8 cellular contexts compared by ENCODE assay signal in the genomic region with DNA sequence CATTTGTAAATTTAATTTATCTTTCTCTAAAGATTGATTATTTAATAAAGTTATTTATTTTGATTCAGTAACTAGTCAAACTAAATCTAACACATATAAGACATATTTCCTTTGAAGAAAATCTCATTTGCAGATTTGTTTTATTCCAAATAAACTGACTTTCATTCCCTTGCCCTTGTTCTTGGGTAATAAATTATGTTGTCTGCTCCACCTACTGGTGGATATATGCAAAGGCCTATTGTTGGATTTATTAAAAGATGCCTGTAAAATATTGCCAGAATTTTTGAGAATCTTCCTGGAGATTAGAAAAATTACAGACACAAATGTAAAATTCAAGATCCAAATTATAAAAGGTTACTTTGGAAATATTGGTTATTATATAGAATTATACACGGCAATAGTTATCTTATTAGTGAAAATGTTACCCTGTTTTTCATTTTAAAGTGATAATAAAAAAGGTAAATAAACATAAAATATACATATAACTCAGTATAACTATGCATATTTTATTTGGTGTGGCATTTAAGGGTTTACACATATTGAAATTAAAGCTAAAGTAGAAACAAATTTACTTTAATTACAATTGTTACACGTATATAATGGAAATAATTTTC.
DNase-seq lines count a peak whose midpoint lies in the region; ATAC-seq, FAIRE-seq and TF ChIP-seq lines count a peak whose summit lies in the region.

No MANE protein-coding gene starts in this region.

- H3K27ac ChIP-seq in OCI-LY3 (ENCODE audit: low read length) (no peak overlapping the region), endothelial cell of umbilical vein (ENCODE audit: insufficient read depth, low read depth, low read length) (no peak overlapping the region)

- H3K27me3 ChIP-seq in OCI-LY3 (ENCODE audit: low read depth, low read length) (no peaks in the 10 kb centered on the region), endothelial cell of umbilical vein (ENCODE audit: control insufficient read depth in 2 of 2, insufficient read depth in 2 of 2, low read length in 2 of 2) (no peaks in the 10 kb centered on the region)

- intact Hi-C loops in endothelial cell of umbilical vein (cut with micrococcal nuclease): loop anchor here (2.0 to 10.0 kb wide), 3 partner anchors 312 to 996 kb away; no protein-coding TSS in a partner anchor

- peak; percentile 50 for ATAC-seq in HG03565 (IDR thresholded peaks at IDR 0.05; ENCODE audit: unreplicated experiment)

- H2AFZ ChIP-seq in OCI-LY3 (ENCODE audit: low read depth, low read length) (no peak overlapping the region), endothelial cell of umbilical vein (ENCODE audit: low read depth, low read length) (no peak overlapping the region)

- H3K9me3 ChIP-seq in OCI-LY3 (ENCODE audit: insufficient read depth, low read length): no peaks in the 10 kb centered on the region
- H3K9me3 ChIP-seq in endothelial cell of umbilical vein (replicated peaks; ENCODE audit: control insufficient read depth, insufficient read depth, low read length): no peaks in the 10 kb centered on the region

- H3K4me1 ChIP-seq in OCI-LY3 (ENCODE audit: low read length) (no peaks in the 10 kb centered on the region), endothelial cell of umbilical vein (ENCODE audit: control insufficient read depth, extremely low read depth, insufficient read depth, low read length) (no peaks in the 10 kb centered on the region)

- peak; percentile 58 for DNase-seq in ELR (ENCODE audit: low read depth)
- peak; percentile 34 for DNase-seq in endothelial cell of umbilical vein (ENCODE audit: low read depth, low spot score)
- peak; percentile 3 for DNase-seq in putamen (ENCODE audit: low spot score)
- DNase-seq in mucosa of gallbladder (ENCODE audit: low spot score): no peak
- DNase-seq in stimulated activated CD4-positive, alpha-beta T cell treated with anti-CD3 and anti-CD28 coated beads, Interleukin-4, amount 100 ng/mL, for 4 hours: no peak
- DNase-seq in COLO668 (lab: John Stamatoyannopoulos, UW; ENCODE audit: unreplicated experiment): no peak

- H3K36me3 ChIP-seq in OCI-LY3 (replicated peaks; ENCODE audit: low read depth, low read length): no peaks in the 10 kb centered on the region
- H3K36me3 ChIP-seq in endothelial cell of umbilical vein (ENCODE audit: control insufficient read depth in 2 of 2, extremely low read depth in 1 of 2, insufficient read depth in 2 of 2, low read length in 2 of 2): no peaks in the 10 kb centered on the region

- BruUV-seq in endothelial cell of umbilical vein (replicated peaks; lab: Mats Ljungman, UMichigan): no TSS peak

- CTCF ChIA-PET in endothelial cell of umbilical vein (lab: Charles Lee): no interaction called here

- H3K9me1 ChIP-seq in endothelial cell of umbilical vein (replicated peaks; ENCODE audit: control insufficient read depth, extremely low read depth, insufficient read depth, low read length): no peaks in the 10 kb centered on the region

- H4K20me1 ChIP-seq in OCI-LY3 (ENCODE audit: insufficient read depth, low read length) (no peaks in the 10 kb centered on the region), endothelial cell of umbilical vein (replicated peaks; ENCODE audit: control insufficient read depth, extremely low read depth, insufficient read depth, low read length) (no peaks in the 10 kb centered on the region)

- POLR2A ChIA-PET in endothelial cell of umbilical vein (lab: Charles Lee): no interaction called here

- no peaks in the 10 kb centered on the region for H3K79me2 ChIP-seq in OCI-LY3 (ENCODE audit: low read length)
- no peaks in the 10 kb centered on the region for H3K79me2 ChIP-seq in endothelial cell of umbilical vein (ENCODE audit: control insufficient read depth, insufficient read depth, low read length)

- no peak overlapping the region for H3K4me2 ChIP-seq in OCI-LY3 (ENCODE audit: low read length)
- no peak overlapping the region for H3K4me2 ChIP-seq in endothelial cell of umbilical vein (ENCODE audit: insufficient read depth, low read length)

- no peak for FAIRE-seq in endothelial cell of umbilical vein (lab: Jason Lieb, UNC)

- TF ChIP-seq POLR2A in endothelial cell of umbilical vein (IDR thresholded peaks at IDR 0.05; ENCODE audit: low read depth, low read length): no peak

- no peak overlapping the region for H3K9ac ChIP-seq in OCI-LY3 (ENCODE audit: low read length)
- H3K9ac ChIP-seq in endothelial cell of umbilical vein (replicated peaks; ENCODE audit: extremely low read depth, insufficient read depth, low read length): no peak overlapping the region

- dilution Hi-C loops in endothelial cell of umbilical vein (cut with MboI; ENCODE audit: extremely low pct_ligation_motif_present, low sequenced_read_pairs): no loop called here

- TF ChIP-seq CTCF in OCI-LY3 (IDR thresholded peaks at IDR 0.05; ENCODE audit: low read depth, low read length) (peak; percentile 90), endothelial cell of umbilical vein (IDR thresholded peaks at IDR 0.05; ENCODE audit: extremely low read depth in 1 of 2, insufficient read depth in 1 of 2, low read depth in 1 of 2, low read length in 2 of 2) (peak; percentile 47 to 49)

- H3K4me3 ChIP-seq in OCI-LY3 (ENCODE audit: low read length) (no peak overlapping the region), endothelial cell of umbilical vein (replicated peaks in 1 of 3; ENCODE audit: insufficient read depth in 1 of 3, low read depth in 1 of 3, low read length in 3 of 3) (no peak overlapping the region)

TF ChIP-seq in endothelial cell of umbilical vein, 7 proteins besides CTCF, POLR2A, EP300 and RAD21:
- TF ChIP-seq POLR2AphosphoS5 (IDR thresholded peaks at IDR 0.05; ENCODE audit: insufficient read depth, low read depth, low read length) (no peak), JUN (IDR thresholded peaks at IDR 0.05; ENCODE audit: borderline replicate concordance, insufficient read depth, insufficient read length, low read depth) (no peak), EZH2 (IDR thresholded peaks at IDR 0.05; ENCODE audit: borderline replicate concordance, low read depth, low read length, severe bottlenecking) (no peak), MYC (IDR thresholded peaks at IDR 0.05; ENCODE audit: low read depth, low read length) (no peak), FOS (IDR thresholded peaks at IDR 0.05; ENCODE audit: borderline replicate concordance, insufficient read depth, low read length) (no peak), GATA2 (IDR thresholded peaks at IDR 0.05; ENCODE audit: insufficient read depth, insufficient read length, low read depth, low read length) (no peak)
- TF ChIP-seq, protein P1, sequence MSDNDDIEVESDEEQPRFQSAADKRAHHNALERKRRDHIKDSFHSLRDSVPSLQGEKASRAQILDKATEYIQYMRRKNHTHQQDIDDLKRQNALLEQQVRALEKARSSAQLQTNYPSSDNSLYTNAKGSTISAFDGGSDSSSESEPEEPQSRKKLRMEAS (IDR thresholded peaks at IDR 0.05; ENCODE audit: insufficient read depth, insufficient read length): no peak

Comparison
In these comparisons a context has a peak if more than half of its experiments do, and no peak if none do; other contexts are left out.
1. DNase-seq: peak in ELR (single experiment), endothelial cell of umbilical vein (single experiment) and putamen (single experiment); none in mucosa of gallbladder (single experiment), stimulated activated CD4-positive, alpha-beta T cell treated with anti-CD3 and anti-CD28 coated beads, Interleukin-4, amount 100 ng/mL, for 4 hours (0 of 2) and COLO668 (single experiment).